8 cellular contexts compared by ENCODE assay signal in the genomic region with DNA sequence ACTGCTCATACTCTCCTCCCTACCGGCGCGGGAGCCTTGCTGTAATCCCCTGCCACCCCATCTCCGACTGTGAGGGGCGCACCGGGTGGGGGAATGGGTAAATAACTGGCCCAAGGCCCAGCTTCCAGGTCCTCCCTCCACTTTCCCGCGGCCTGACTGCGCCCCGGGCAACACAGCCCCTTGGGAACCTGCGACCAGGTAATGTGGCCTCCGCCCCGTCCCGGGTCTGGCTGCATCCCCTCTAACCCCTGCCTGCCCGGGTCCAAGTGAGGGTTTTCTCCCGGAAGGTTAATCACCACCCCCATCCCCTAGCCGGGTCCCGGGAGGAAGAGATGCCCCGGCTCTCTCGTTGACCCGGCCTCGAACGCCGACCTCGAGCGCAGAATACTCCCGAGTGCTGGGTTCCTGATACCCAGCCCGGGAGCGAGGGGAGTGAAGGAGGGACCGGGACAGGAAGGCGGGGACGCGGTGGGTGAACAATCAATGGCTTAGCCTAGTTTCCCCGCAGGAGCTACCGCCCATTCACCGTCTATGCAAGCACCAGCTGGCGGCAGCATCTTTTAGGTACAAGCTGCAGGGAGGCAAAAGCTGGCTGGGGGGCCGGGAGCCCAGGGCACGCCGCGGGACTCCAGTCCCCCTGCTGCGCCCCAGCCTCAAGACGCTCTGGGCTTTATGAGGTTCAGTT. TPM values are rescaled to one million over a fixed set of nuclear protein-coding genes. Genes with fewer than 3 reads are reported as not detected.
DNase-seq lines count a peak whose midpoint lies in the region; ATAC-seq, FAIRE-seq and TF ChIP-seq lines count a peak whose summit lies in the region.

No MANE protein-coding gene starts in this region.

- H3K27ac Mint-ChIP-seq in activated naive CD8-positive, alpha-beta T cell: no peak overlapping the region
- H3K27ac Mint-ChIP-seq in natural killer cell: no peak overlapping the region

- TF ChIP-seq CTCF in MM.1S (IDR thresholded peaks at IDR 0.05; ENCODE audit: low read length) (no peak), natural killer cell (IDR thresholded peaks at IDR 0.05) (no peak)

- FAIRE-seq in GM12892 (lab: Jason Lieb, UNC) (no peak), GM19239 (lab: Jason Lieb, UNC) (no peak)

- intact Hi-C loops in natural killer cell (cut with micrococcal nuclease): loop anchor here (10.0 kb wide), 1 partner anchor 243 kb away; the partner anchor contains the start of gene NEK7

- peak overlapping the region; percentile 86 for H3K4me3 Mint-ChIP-seq in activated naive CD8-positive, alpha-beta T cell
- H3K4me3 Mint-ChIP-seq in natural killer cell: peak overlapping the region; percentile 37

- ATAC-seq in natural killer cell (no peak), HG03439 (IDR thresholded peaks at IDR 0.05; ENCODE audit: unreplicated experiment) (no peak)

- no peak for TF ChIP-seq POLR2A in GM12892 (IDR thresholded peaks at IDR 0.05; ENCODE audit: low read depth, low read length)

- peak overlapping the region; percentile 35 for H2AFZ ChIP-seq in MM.1S (ENCODE audit: low read length)

- peak overlapping the region; percentile 96 for H3K4me2 ChIP-seq in MM.1S (ENCODE audit: low read depth, low read length)

- no peak overlapping the region for H3K27ac ChIP-seq in MM.1S (ENCODE audit: low read length)

- DNase-seq in EH (ENCODE audit: low read depth) (peak; percentile 35), MM.1S (no peak), natural killer cell (no peak), GM12892 (ENCODE audit: insufficient read length) (no peak), NOMO-1 treated with DMSO at 0.1 percent for 48 hours (lab: John Stamatoyannopoulos, UW; ENCODE audit: unreplicated experiment) (no peak), GM19239 (ENCODE audit: insufficient read length, low spot score) (no peak)

- H3K36me3 ChIP-seq in MM.1S (replicated peaks; ENCODE audit: insufficient read depth, low read length): no peaks in the 10 kb centered on the region

- H3F3A ChIP-seq in MM.1S (ENCODE audit: insufficient read depth, low read length): no peaks in the 10 kb centered on the region

- H4K20me1 ChIP-seq in MM.1S (ENCODE audit: insufficient read depth, low read length): no peaks in the 10 kb centered on the region

- no peaks in the 10 kb centered on the region for H3K36me3 Mint-ChIP-seq in activated naive CD8-positive, alpha-beta T cell
- H3K36me3 Mint-ChIP-seq in natural killer cell: no peaks in the 10 kb centered on the region

- no peaks in the 10 kb centered on the region for H3K79me2 ChIP-seq in MM.1S (ENCODE audit: low read length)

- no peak overlapping the region for H3K9ac ChIP-seq in MM.1S (ENCODE audit: low read length)

- peak overlapping the region; percentile 48 for H3K4me3 ChIP-seq in MM.1S (ENCODE audit: low read length)

- peaks cover 61% of the 10 kb centered on the region for H3K4me1 Mint-ChIP-seq in activated naive CD8-positive, alpha-beta T cell (ENCODE audit: low read depth)
- H3K4me1 Mint-ChIP-seq in natural killer cell: peaks cover 48 to 60% of the 10 kb centered on the region in 2 donors

- H3K9me3 Mint-ChIP-seq in activated naive CD8-positive, alpha-beta T cell (ENCODE audit: low read depth): no peaks in the 10 kb centered on the region
- no peaks in the 10 kb centered on the region for H3K9me3 Mint-ChIP-seq in natural killer cell

- 0 out of 2 replicates have a peak, but pooled peaks cover 5% of the 10 kb centered on the region for H3K4me1 ChIP-seq in MM.1S (ENCODE audit: low read length)

- H3K9me3 ChIP-seq in MM.1S (replicated peaks; ENCODE audit: insufficient read depth, low read length): no peaks in the 10 kb centered on the region

- H3K9me2 ChIP-seq in MM.1S (replicated peaks; ENCODE audit: insufficient read depth, low read length): no peaks in the 10 kb centered on the region

- peaks cover 82% of the 10 kb centered on the region for H3K27me3 ChIP-seq in MM.1S (replicated peaks; ENCODE audit: insufficient read depth, low read length)

- peaks cover 57% of the 10 kb centered on the region for H3K27me3 Mint-ChIP-seq in activated naive CD8-positive, alpha-beta T cell
- peaks cover 81 to 87% of the 10 kb centered on the region in 2 donors for H3K27me3 Mint-ChIP-seq in natural killer cell (ENCODE audit: low read depth in 2 of 2)

RNA-seq across cellular contexts. Expression of gene LHX9, which starts 5.9 kb away (rescaled TPM):
- not detected for total RNA-seq in natural killer cell
- polyA plus RNA-seq in GM12892 (2012; ENCODE audit: missing spikeins): not detected

RNA-seq across cellular contexts. Expression of gene C1orf53, which starts 8.9 kb away (rescaled TPM):
- not detected for total RNA-seq in natural killer cell
- polyA plus RNA-seq in GM12892 (2012; ENCODE audit: missing spikeins): not detected
